Comparison of ENCODE assay signal across 9 cellular contexts in genomic region chr18:60372598-60372997, GRCh38. TPM values are rescaled to one million over a fixed set of nuclear protein-coding genes. Genes with fewer than 3 reads are reported as not detected.
A peak's percentile ranks its signal among the peaks of the same experiment; 100 is the strongest.
DNase-seq lines count a peak whose midpoint lies in the region; ATAC-seq and TF ChIP-seq lines count a peak whose summit lies in the region.
"Had no signal": no experiment of that assay in that cellular context is flagged by ENCODE, and none has a peak within 500 bp of the region (broad histone marks: within the 10 kb centered on the region; RNA-seq: fewer than 3 reads in every experiment).

Gene MC4R, minus strand, starts transcription at chr18:60372775. Its CDS starts 426 bp downstream, at chr18:60372349.

- H3K27me3 ChIP-seq in neural cell (ENCODE audit: insufficient read depth, low read depth, low read length) (no peaks in the 10 kb centered on the region), sigmoid colon (no peaks in the 10 kb centered on the region)
- H3K27me3 ChIP-seq in CD8-positive, alpha-beta memory T cell (ENCODE audit: insufficient read depth, low read length, poor library complexity, severe bottlenecking): no peaks in the 10 kb centered on the region

- peaks cover 0 to 8% (median 0%) of the 10 kb centered on the region in 5 donors for H3K9me3 Mint-ChIP-seq in CD8-positive, alpha-beta memory T cell
- no peaks in the 10 kb centered on the region for H3K9me3 Mint-ChIP-seq in activated T-cell treated with anti-CD3 and anti-CD28 coated beads, Interleukin-2, amount 50 U/mL, for 24 hours

- no peak within 1 kb of the TSS for H3K9ac ChIP-seq in neural cell (ENCODE audit: low read length)

- no peak within 1 kb of the TSS for H3K4me3 Mint-ChIP-seq in CD8-positive, alpha-beta memory T cell
- H3K4me3 Mint-ChIP-seq in activated T-cell treated with anti-CD3 and anti-CD28 coated beads, Interleukin-2, amount 50 U/mL, for 24 hours: no peak within 1 kb of the TSS

- no peaks in the 10 kb centered on the region for H3K27me3 Mint-ChIP-seq in CD8-positive, alpha-beta memory T cell
- H3K27me3 Mint-ChIP-seq in activated T-cell treated with anti-CD3 and anti-CD28 coated beads, Interleukin-2, amount 50 U/mL, for 24 hours: no peaks in the 10 kb centered on the region

- no peaks in the 10 kb centered on the region for H3K9me3 ChIP-seq in neural cell (ENCODE audit: low read length)
- no peaks in the 10 kb centered on the region for H3K9me3 ChIP-seq in CD8-positive, alpha-beta memory T cell (ENCODE audit: low read length)
- H3K9me3 ChIP-seq in sigmoid colon: no peaks in the 10 kb centered on the region

- no peaks in the 10 kb centered on the region for H3K4me1 ChIP-seq in CD8-positive, alpha-beta memory T cell (ENCODE audit: insufficient read depth, low read length)
- H3K4me1 ChIP-seq in sigmoid colon: peaks cover 0 to 5% (median 0%) of the 10 kb centered on the region in 4 donors

- CTCF ChIA-PET in CD8-positive, alpha-beta memory T cell (lab: Charles Lee): no interaction called here

- no peak within 1 kb of the TSS for H3K27ac ChIP-seq in neural cell (ENCODE audit: low read length)
- H3K27ac ChIP-seq in CD8-positive, alpha-beta memory T cell (ENCODE audit: low read depth, low read length): no peak within 1 kb of the TSS
- H3K27ac ChIP-seq in sigmoid colon: no peak within 1 kb of the TSS

- TF ChIP-seq CTCF in neural cell (IDR thresholded peaks at IDR 0.05; ENCODE audit: poor library complexity, severe bottlenecking) (no peak), sigmoid colon (IDR thresholded peaks at IDR 0.05) (no peak)

- intact Hi-C loops in sigmoid colon (cut with DNase I): no loop called here

- H3K4me1 Mint-ChIP-seq in CD8-positive, alpha-beta memory T cell: no peaks in the 10 kb centered on the region
- no peaks in the 10 kb centered on the region for H3K4me1 Mint-ChIP-seq in activated T-cell treated with anti-CD3 and anti-CD28 coated beads, Interleukin-2, amount 50 U/mL, for 24 hours (ENCODE audit: low read depth)

- ATAC-seq in GM18868 (IDR thresholded peaks at IDR 0.05; ENCODE audit: unreplicated experiment): peak; percentile 55
- no peak for ATAC-seq in HG03139 (IDR thresholded peaks at IDR 0.05; ENCODE audit: unreplicated experiment)
- ATAC-seq: K562 had no signal

- H3K27ac Mint-ChIP-seq in CD8-positive, alpha-beta memory T cell: no peak within 1 kb of the TSS
- no peak within 1 kb of the TSS for H3K27ac Mint-ChIP-seq in activated T-cell treated with anti-CD3 and anti-CD28 coated beads, Interleukin-2, amount 50 U/mL, for 24 hours

- H3K9me2 ChIP-seq in neural cell (ENCODE audit: insufficient read depth, low read length): no peaks in the 10 kb centered on the region

- no peaks in the 10 kb centered on the region for H3F3A ChIP-seq in neural cell (ENCODE audit: insufficient read depth, low read length, poor library complexity, severe bottlenecking)

- no peak within 1 kb of the TSS for H2AFZ ChIP-seq in neural cell (ENCODE audit: low read depth, low read length)

- H3K4me3 ChIP-seq in neural cell (ENCODE audit: low read length) (peak within 1 kb of the TSS; percentile 34), sigmoid colon (peak within 1 kb of the TSS in 1 of 4 donors; percentile 11)
- H3K4me3 ChIP-seq in CD8-positive, alpha-beta memory T cell (ENCODE audit: low read length): no peak within 1 kb of the TSS
- H3K4me3 ChIP-seq: K562 had no signal

- H3K36me3 Mint-ChIP-seq in CD8-positive, alpha-beta memory T cell: peaks cover 0 to 2% (median 0%) of the 10 kb centered on the region in 3 donors
- no peaks in the 10 kb centered on the region for H3K36me3 Mint-ChIP-seq in activated T-cell treated with anti-CD3 and anti-CD28 coated beads, Interleukin-2, amount 50 U/mL, for 24 hours (ENCODE audit: low read depth)

- TF ChIP-seq POLR2A in sigmoid colon (IDR thresholded peaks at IDR 0.05): no peak

- peak; percentile 17 for TF ChIP-seq RAD21 in neural cell (conservative IDR thresholded peaks at IDR 0.05)

- peak within 1 kb of the TSS; percentile 2 for H3K4me2 ChIP-seq in neural cell (ENCODE audit: low read length)

- POLR2A ChIA-PET in CD8-positive, alpha-beta memory T cell (lab: Charles Lee): no interaction called here

- peak; percentile 56 for DNase-seq in NCI-H345 (lab: John Stamatoyannopoulos, UW)
- peak; percentile 55 for DNase-seq in ecto neural progenitor cell (ENCODE audit: low spot score)
- no peak for DNase-seq in CD8-positive, alpha-beta memory T cell
- no peak for DNase-seq in activated T-cell treated with anti-CD3 and anti-CD28 coated beads, Interleukin-2, amount 50 U/mL, for 24 hours
- DNase-seq in sigmoid colon: no peak

- TF ChIP-seq EP300 in neural cell (conservative IDR thresholded peaks at IDR 0.05; ENCODE audit: poor library complexity, severe bottlenecking) (peak; percentile 30), sigmoid colon (IDR thresholded peaks at IDR 0.05) (no peak)

- WGBS in sigmoid colon, 2 donors: 2 to 4% methylated on average over 9 of the region's 9 CpGs

- H3K36me3 ChIP-seq in neural cell (ENCODE audit: insufficient read depth, low read length): no peaks in the 10 kb centered on the region
- H3K36me3 ChIP-seq in CD8-positive, alpha-beta memory T cell (ENCODE audit: insufficient read depth, low read length): no peaks in the 10 kb centered on the region
- no peaks in the 10 kb centered on the region for H3K36me3 ChIP-seq in sigmoid colon

- no peaks in the 10 kb centered on the region for H3K79me2 ChIP-seq in neural cell (replicated peaks; ENCODE audit: insufficient read depth, low read length)

- no peaks in the 10 kb centered on the region for H4K20me1 ChIP-seq in neural cell (ENCODE audit: insufficient read depth)

TF ChIP-seq in neural cell, 6 proteins besides CTCF, POLR2A, EP300 and RAD21:
- no peak for TF ChIP-seq REST (IDR thresholded peaks at IDR 0.05; ENCODE audit: borderline replicate concordance)
- TF ChIP-seq EZH2 (IDR thresholded peaks at IDR 0.05; ENCODE audit: borderline replicate concordance, insufficient read depth, low read length, poor library complexity, severe bottlenecking): no peak
- no peak for TF ChIP-seq POLR2AphosphoS5 (IDR thresholded peaks at IDR 0.05)
- no peak for TF ChIP-seq SMC3 (conservative IDR thresholded peaks at IDR 0.05; ENCODE audit: poor library complexity)
- TF ChIP-seq MXI1 (conservative IDR thresholded peaks at IDR 0.05; ENCODE audit: poor library complexity, severe bottlenecking): no peak
- no peak for TF ChIP-seq TAF1 (IDR thresholded peaks at IDR 0.05; ENCODE audit: low read depth)

RNA-seq across cellular contexts. Expression of gene MC4R, which starts in this region (rescaled TPM):
- polyA plus RNA-seq in neural cell (0.57 and 2.1 TPM in 2 replicates), sigmoid colon (not detected)
- polyA minus RNA-seq in neural cell: 0.49 and 0.58 TPM in 2 replicates
- not detected for total RNA-seq in CD8-positive, alpha-beta memory T cell
- not detected for polyA plus RNA-seq in CD8-positive, alpha-beta memory T cell
- total RNA-seq in sigmoid colon: not detected
- total RNA-seq: K562 had no signal
- polyA plus RNA-seq: K562 had no signal

Comparison
In these comparisons a context has a peak if more than half of its experiments do, and no peak if none do; other contexts are left out.
1. DNase-seq: peak in NCI-H345 (single experiment) and ecto neural progenitor cell (single experiment); none in CD8-positive, alpha-beta memory T cell (0 of 5), activated T-cell treated with anti-CD3 and anti-CD28 coated beads, Interleukin-2, amount 50 U/mL, for 24 hours (single experiment) and sigmoid colon (single experiment).